13 cellular contexts compared by ENCODE assay signal in genomic region chr9:114037961-114038723, GRCh38. TPM values are rescaled to one million over a fixed set of nuclear protein-coding genes. Genes with fewer than 3 reads are reported as not detected.
DNase-seq lines count a peak whose midpoint lies in the region; TF ChIP-seq lines count a peak whose summit lies in the region.
"Had no signal": no experiment of that assay in that cellular context is flagged by ENCODE, and none has a peak within 500 bp of the region (broad histone marks: within the 10 kb centered on the region; RNA-seq: fewer than 3 reads in every experiment).

No MANE protein-coding gene starts in this region.

- no peak overlapping the region for H3K27ac Mint-ChIP-seq in activated T-cell treated with anti-CD3 and anti-CD28 coated beads, Interleukin-2, amount 50 U/mL, for 24 hours
- H3K27ac Mint-ChIP-seq: CD14-positive monocyte had no signal

- no peaks in the 10 kb centered on the region for H4K20me1 ChIP-seq in SK-N-SH (ENCODE audit: insufficient read depth)

- H3K27me3 Mint-ChIP-seq in activated T-cell treated with anti-CD3 and anti-CD28 coated beads, Interleukin-2, amount 50 U/mL, for 24 hours: no peaks in the 10 kb centered on the region

- no peaks in the 10 kb centered on the region for H3K4me1 Mint-ChIP-seq in activated T-cell treated with anti-CD3 and anti-CD28 coated beads, Interleukin-2, amount 50 U/mL, for 24 hours (ENCODE audit: low read depth)
- H3K4me1 Mint-ChIP-seq: CD14-positive monocyte had no signal

- peak overlapping the region; percentile 69 for H2BK15ac ChIP-seq in neuronal stem cell (ENCODE audit: low read length)

- no peak overlapping the region for H4K8ac ChIP-seq in neuronal stem cell (ENCODE audit: low read depth, low read length)

- H3K4me3 ChIP-seq in BE2C (ENCODE audit: low read depth, low read length): no peak overlapping the region
- no peak overlapping the region for H3K4me3 ChIP-seq in HUES64 (ENCODE audit: low read length)
- no peak overlapping the region for H3K4me3 ChIP-seq in epithelial cell of proximal tubule (ENCODE audit: low read depth, low read length)
- H3K4me3 ChIP-seq in neuronal stem cell (ENCODE audit: low read length in 2 of 2): no peak overlapping the region
- no peak overlapping the region for H3K4me3 ChIP-seq in SK-N-SH (ENCODE audit: low read depth in 2 of 2, low read length in 1 of 2)
- H3K4me3 ChIP-seq: ascending aorta, PC-9 had no signal

- no peak overlapping the region for H3K4me3 Mint-ChIP-seq in activated T-cell treated with anti-CD3 and anti-CD28 coated beads, Interleukin-2, amount 50 U/mL, for 24 hours
- H3K4me3 Mint-ChIP-seq: CD14-positive monocyte had no signal

- H3K18ac ChIP-seq in neuronal stem cell (ENCODE audit: low read length): peak overlapping the region; percentile 90

- peaks cover 2% of the 10 kb centered on the region; the same call in 1 of the 2 replicates for H3K9me3 ChIP-seq in BE2C
- no peaks in the 10 kb centered on the region for H3K9me3 ChIP-seq in HUES64 (ENCODE audit: insufficient read depth, low read depth, low read length)
- H3K9me3 ChIP-seq in neuronal stem cell (replicated peaks in 1 of 2; ENCODE audit: control insufficient read depth in 2 of 2, insufficient read depth in 1 of 2, low read depth in 1 of 2, low read length in 2 of 2): peaks cover 3% of the 10 kb centered on the region in 2 donors
- H3K9me3 ChIP-seq in SK-N-SH: no peaks in the 10 kb centered on the region
- H3K9me3 ChIP-seq: ascending aorta had no signal

- H2AK5ac ChIP-seq in neuronal stem cell (ENCODE audit: low read depth, low read length): peak overlapping the region; percentile 82

- H2BK5ac ChIP-seq in neuronal stem cell (ENCODE audit: low read length): no peak overlapping the region

- H3K9ac ChIP-seq in HUES64 (ENCODE audit: low read depth, low read length) (no peak overlapping the region), neuronal stem cell (ENCODE audit: low read depth, low read length, poor library complexity) (peak overlapping the region; percentile 83), SK-N-SH (no peak overlapping the region)

- H3K27ac ChIP-seq in HUES64 (ENCODE audit: low read depth, low read length): peak overlapping the region; percentile 3; the same call in 1 of the 2 replicates
- peak overlapping the region; percentile 85 for H3K27ac ChIP-seq in neuronal stem cell (replicated peaks; ENCODE audit: low read length)
- H3K27ac ChIP-seq in SK-N-SH (ENCODE audit: low read depth in 2 of 2, low read length in 1 of 2): no peak overlapping the region
- H3K27ac ChIP-seq: ascending aorta, PC-9 had no signal

- no peaks in the 10 kb centered on the region for H3K27me3 ChIP-seq in BE2C
- H3K27me3 ChIP-seq in HUES64 (ENCODE audit: insufficient read depth, low read length): no peaks in the 10 kb centered on the region
- H3K27me3 ChIP-seq in neuronal stem cell (ENCODE audit: control insufficient read depth in 3 of 3, insufficient read depth in 3 of 3, low read depth in 1 of 3, low read length in 3 of 3): no peaks in the 10 kb centered on the region
- H3K27me3 ChIP-seq in SK-N-SH (ENCODE audit: insufficient read depth): no peaks in the 10 kb centered on the region
- H3K27me3 ChIP-seq: ascending aorta had no signal

- CTCF ChIA-PET in SK-N-SH (lab: Yijun Ruan, JAX): interaction anchor here (0.6 to 2.3 kb wide), 5 partner anchors 9 to 301 kb away, joined by 3 to 12 read pairs (median 6); no protein-coding TSS in a partner anchor

- peak overlapping the region; percentile 70 for H3K4ac ChIP-seq in neuronal stem cell (ENCODE audit: low read length)

- WGBS in HUES64: 49% methylated on average over 19 of the region's 19 CpGs
- no CpG with 5 or more reads among the region's 19 CpGs for WGBS in neuronal stem cell (ENCODE audit: extremely low coverage in 2 of 2, insufficient read length in 2 of 2, insufficient replicate concordance in 1 of 2), 2 donors
- 96% methylated on average over 19 of the region's 19 CpGs for WGBS in SK-N-SH (ENCODE audit: low lambda C conversion rate)

- H3K36me3 ChIP-seq in BE2C: peaks cover 37% of the 10 kb centered on the region
- H3K36me3 ChIP-seq in HUES64 (ENCODE audit: insufficient read depth, low read length): peaks cover 16% of the 10 kb centered on the region
- H3K36me3 ChIP-seq in neuronal stem cell (replicated peaks in 1 of 2; ENCODE audit: control insufficient read depth in 2 of 2, insufficient read depth in 2 of 2, low read length in 2 of 2): peaks cover 27 to 69% of the 10 kb centered on the region in 2 donors
- peaks cover 27 to 50% of the 10 kb centered on the region in 2 experiments for H3K36me3 ChIP-seq in SK-N-SH (replicated peaks in 1 of 2; ENCODE audit: control insufficient read depth in 1 of 2, insufficient read depth in 2 of 2, low read length in 1 of 2)

- peak overlapping the region; percentile 66 for H3K14ac ChIP-seq in neuronal stem cell (ENCODE audit: low read length)

- TF ChIP-seq CTCF in BE2C (IDR thresholded peaks at IDR 0.05; ENCODE audit: low read depth, low read length): no peak
- TF ChIP-seq CTCF in epithelial cell of proximal tubule (conservative IDR thresholded peaks at IDR 0.05; ENCODE audit: low read depth, low read length): no peak
- TF ChIP-seq CTCF in SK-N-SH (IDR thresholded peaks at IDR 0.05): no peak

- POLR2A ChIA-PET in SK-N-SH (lab: Yijun Ruan, JAX): no interaction called here

- H4K91ac ChIP-seq in neuronal stem cell (ENCODE audit: low read depth, low read length, poor library complexity): no peak overlapping the region

- no peaks in the 10 kb centered on the region for H3K9me3 Mint-ChIP-seq in activated T-cell treated with anti-CD3 and anti-CD28 coated beads, Interleukin-2, amount 50 U/mL, for 24 hours

- no peaks in the 10 kb centered on the region for H3K9me2 ChIP-seq in SK-N-SH

- H2AFZ ChIP-seq in neuronal stem cell (ENCODE audit: low read length): peak overlapping the region; percentile 12
- H2AFZ ChIP-seq in SK-N-SH (ENCODE audit: low read depth): no peak overlapping the region
- H2AFZ ChIP-seq: PC-9 had no signal

- H3K79me1 ChIP-seq in neuronal stem cell (ENCODE audit: low read depth, low read length): no peaks in the 10 kb centered on the region

- H3K4me2 ChIP-seq in neuronal stem cell (ENCODE audit: insufficient read depth, low read length, poor library complexity, severe bottlenecking) (no peak overlapping the region), SK-N-SH (no peak overlapping the region)
- H3K4me2 ChIP-seq: PC-9 had no signal

- H3K4me1 ChIP-seq in BE2C: peaks cover 7% of the 10 kb centered on the region; the same call in 1 of the 2 replicates
- H3K4me1 ChIP-seq in HUES64 (ENCODE audit: insufficient read depth, low read length): peaks cover 10% of the 10 kb centered on the region; the same call in 1 of the 2 replicates
- peaks cover 8 to 9% of the 10 kb centered on the region in 2 donors for H3K4me1 ChIP-seq in neuronal stem cell (ENCODE audit: control insufficient read depth in 2 of 2, insufficient read depth in 1 of 2, low read depth in 1 of 2, low read length in 2 of 2)
- no peaks in the 10 kb centered on the region; a peak in 1 of 4 replicates for H3K4me1 ChIP-seq in SK-N-SH (ENCODE audit: control insufficient read depth in 1 of 2, insufficient read depth in 2 of 2, low read depth in 1 of 2, low read length in 1 of 2)

- no peak overlapping the region for H2BK12ac ChIP-seq in neuronal stem cell (ENCODE audit: low read length)

- H2BK120ac ChIP-seq in neuronal stem cell (ENCODE audit: low read depth, low read length): no peak overlapping the region

- H3K23ac ChIP-seq in neuronal stem cell (ENCODE audit: low read depth, low read length, poor library complexity): no peak overlapping the region

- TF ChIP-seq EP300 in SK-N-SH (IDR thresholded peaks at IDR 0.05; ENCODE audit: borderline replicate concordance in 1 of 2, low read depth in 1 of 2, low read length in 1 of 2): no peak

- no peaks in the 10 kb centered on the region for H3K79me2 ChIP-seq in SK-N-SH (ENCODE audit: insufficient read depth)

- no peak for TF ChIP-seq RAD21 in SK-N-SH (IDR thresholded peaks at IDR 0.05; ENCODE audit: low read length)

- no peaks in the 10 kb centered on the region for H3K36me3 Mint-ChIP-seq in activated T-cell treated with anti-CD3 and anti-CD28 coated beads, Interleukin-2, amount 50 U/mL, for 24 hours (ENCODE audit: low read depth)

- DNase-seq in BE2C (peak; percentile 51), epithelial cell of proximal tubule (ENCODE audit: low read depth) (peak; percentile 25), neuronal stem cell (ENCODE audit: low spot score) (peak; percentile 75), SK-N-SH (no peak), hepatic stellate cell (ENCODE audit: low spot score) (no peak)
- DNase-seq in activated T-cell treated with anti-CD3 and anti-CD28 coated beads, Interleukin-2, amount 50 U/mL, for 24 hours: no peak
- DNase-seq in stimulated activated CD4-positive, alpha-beta T cell treated with anti-CD3 and anti-CD28 coated beads, Interleukin-2, amount 100 ng/mL, for 24 hours: no peak
- DNase-seq: NCI-H2029, PC-9 had no signal

- no peaks in the 10 kb centered on the region for H3F3A ChIP-seq in SK-N-SH (replicated peaks; ENCODE audit: insufficient read depth)

TF ChIP-seq in SK-N-SH, 30 proteins besides CTCF, POLR2A, EP300 and RAD21 (continues in another document):
- TF ChIP-seq PBX3 (IDR thresholded peaks at IDR 0.05): no peak
- TF ChIP-seq POLR2AphosphoS5 (IDR thresholded peaks at IDR 0.05; ENCODE audit: low read depth, low read length): no peak
- no peak for TF ChIP-seq NFIC (IDR thresholded peaks at IDR 0.05; ENCODE audit: borderline replicate concordance)
- no peak for TF ChIP-seq GATA2 (CRISPR knock-in tag; IDR thresholded peaks at IDR 0.05)
- no peak for TF ChIP-seq ELF1 (IDR thresholded peaks at IDR 0.05)
- TF ChIP-seq YY1 (IDR thresholded peaks at IDR 0.05; ENCODE audit: low read depth): no peak
- TF ChIP-seq JUND (IDR thresholded peaks at IDR 0.05): no peak
- no peak for TF ChIP-seq RXRA (IDR thresholded peaks at IDR 0.05; ENCODE audit: borderline replicate concordance, low read depth)
- TF ChIP-seq FOXM1 (IDR thresholded peaks at IDR 0.05; ENCODE audit: low read depth): no peak

RNA-seq across cellular contexts. Expression of gene AMBP, which starts 40.0 kb away (rescaled TPM):
- polyA plus RNA-seq in BE2C (2012; ENCODE audit: insufficient read depth, insufficient read length, low read depth): 0.56 TPM
- 2.2 TPM for polyA plus RNA-seq in HUES64 (2013, experiment 1 of 2)
- 2.5 TPM for polyA plus RNA-seq in HUES64 (2013, experiment 2 of 2)
- total RNA-seq in epithelial cell of proximal tubule: not detected in 2 replicates
- 0.06 TPM for polyA plus RNA-seq in neuronal stem cell (2013, experiment 1 of 2)
- polyA plus RNA-seq in neuronal stem cell (2013, experiment 2 of 2): 0.11 TPM
- polyA plus RNA-seq in SK-N-SH (2012; rRNA removed): 0.16 and 0.18 TPM in 2 replicates
- 0.13 and 0.17 TPM in 2 replicates for polyA plus RNA-seq in SK-N-SH (2012; cell fraction: cytosol; rRNA removed)
- 0.07 TPM in 1 of 2 replicates, not detected in the other for polyA plus RNA-seq in SK-N-SH (2012; cell fraction: nucleus; rRNA removed)
- total RNA-seq: endothelial cell of umbilical vein, PC-9 had no signal
- polyA plus RNA-seq: CD14-positive monocyte, endothelial cell of umbilical vein had no signal

Comparison
In these comparisons a context has a peak if more than half of its experiments do, and no peak if none do; other contexts are left out.
1. DNase-seq: peak in BE2C (single experiment), epithelial cell of proximal tubule (single experiment) and neuronal stem cell (single experiment); none in activated T-cell treated with anti-CD3 and anti-CD28 coated beads, Interleukin-2, amount 50 U/mL, for 24 hours (single experiment), stimulated activated CD4-positive, alpha-beta T cell treated with anti-CD3 and anti-CD28 coated beads, Interleukin-2, amount 100 ng/mL, for 24 hours (0 of 2), SK-N-SH (single experiment) and hepatic stellate cell (single experiment).
2. H3K27ac ChIP-seq: peak in HUES64 (single experiment) and neuronal stem cell (single experiment); none in SK-N-SH (0 of 2).